In genomic region chr22:22898401-22898950, GRCh38 we compare ENCODE assay signal across 13 cellular contexts. TPM values are rescaled to one million over a fixed set of nuclear protein-coding genes. Genes with fewer than 3 reads are reported as not detected.
A peak's percentile ranks its signal among the peaks of the same experiment; 100 is the strongest.
DNase-seq lines count a peak whose midpoint lies in the region; FAIRE-seq and TF ChIP-seq lines count a peak whose summit lies in the region.
"Not testable (repeated sequence)": the region's sequence is repeated elsewhere in the genome, so short reads cannot be mapped to it uniquely, and the experiment has no call there.
"Had no signal": no experiment of that assay in that cellular context is flagged by ENCODE, and none has a peak within 500 bp of the region (broad histone marks: within the 10 kb centered on the region; RNA-seq: fewer than 3 reads in every experiment).

No MANE protein-coding gene starts in this region.

- peak; percentile 92 for FAIRE-seq in GM12891 (lab: Jason Lieb, UNC)
- peak; percentile 74 for FAIRE-seq in urothelium cell line (lab: Jason Lieb, UNC)

- DNase-seq in GM12891 (ENCODE audit: insufficient read length, low spot score); urothelium cell line (ENCODE audit: low spot score): not testable (repeated sequence)
- peak; percentile 6 for DNase-seq in LHCN-M2 (ENCODE audit: low read depth)
- DNase-seq in NCI-H524 (lab: John Stamatoyannopoulos, UW) = peak; percentile 92 to 98
- DNase-seq in activated effector memory CD4-positive, alpha-beta T cell treated with anti-CD3 and anti-CD28 coated beads, Interleukin-2, amount 50 U/mL, for 16 hours = peak; percentile 17
- peak; percentile 18 for DNase-seq in mesenteric fat pad (ENCODE audit: low spot score)
- DNase-seq in posterior vena cava (ENCODE audit: low spot score) = peak; percentile 15

- intact Hi-C loops in posterior vena cava (cut with DNase I) = not testable (repeated sequence)

- TF ChIP-seq POLR2A in GM12891 (IDR thresholded peaks at IDR 0.05; ENCODE audit: low read depth, low read length) = not testable (repeated sequence)
- 0 out of 2 replicates have a peak, but pooled peaks have one; percentile 24 for TF ChIP-seq POLR2A in Raji (IDR thresholded peaks at IDR 0.05; ENCODE audit: insufficient read depth, low read depth, low read length)

RNA-seq across cellular contexts. Expression of gene IGLL5, which starts 10.9 kb away (rescaled TPM):
- polyA plus RNA-seq in GM12891 (2012; ENCODE audit: low read depth, missing spikeins) = 28.1 TPM
- not detected in 2 replicates for total RNA-seq in LHCN-M2 (2014; rRNA removed)
- polyA plus RNA-seq in LHCN-M2 (2012) = not detected
- total RNA-seq in mesenteric fat pad = not detected
- total RNA-seq in posterior vena cava = 1 to 10 TPM in 1 of 2 donors, under 1 TPM in 1; 0.52 to 1.1 TPM
- total RNA-seq: CD4-positive, alpha-beta T cell; GM23338; H9; HT-29 had no signal
- polyA plus RNA-seq: BJ, GM23338 had no signal
